8 cellular contexts compared by ENCODE assay signal in genomic region chr5:99032234-99033013, GRCh38.
A peak's percentile ranks its signal among the peaks of the same experiment; 100 is the strongest.
DNase-seq lines count a peak whose midpoint lies in the region; ATAC-seq, FAIRE-seq and TF ChIP-seq lines count a peak whose summit lies in the region.

No MANE protein-coding gene starts in this region.

- H3K9me3 ChIP-seq in small intestine (ENCODE audit: control insufficient read depth, low read depth), result no peaks in the 10 kb centered on the region

- peak; percentile 81 for DNase-seq in EL
- peak; percentile 77 for DNase-seq in HT1080 (ENCODE audit: low read depth)
- peak; percentile 83 for DNase-seq in RWPE1 (ENCODE audit: low spot score)
- DNase-seq in cardiac fibroblast (ENCODE audit: low read depth in 2 of 2), result peak; percentile 90
- DNase-seq in small intestine, result peak; percentile 82
- DNase-seq in activated CD8-positive, alpha-beta memory T cell treated with anti-CD3 and anti-CD28 coated beads, Interleukin-2, amount 50 U/mL, for 48 hours, result no peak

- H3K4me1 ChIP-seq in small intestine (ENCODE audit: control insufficient read depth in 2 of 2, insufficient read depth in 1 of 2, low read depth in 1 of 2, low read length in 1 of 2), result peaks cover 0 to 7% of the 10 kb centered on the region in 2 donors

- TF ChIP-seq CTCF in RWPE1 (conservative IDR thresholded peaks at IDR 0.05; ENCODE audit: low read depth) (peak; percentile 91), cardiac fibroblast (IDR thresholded peaks at IDR 0.05; ENCODE audit: low read depth, low read length) (peak; percentile 77)

- H3K36me3 ChIP-seq in small intestine (ENCODE audit: control insufficient read depth in 2 of 2, insufficient read depth in 2 of 2, low read length in 2 of 2), result no peaks in the 10 kb centered on the region

- ATAC-seq in GM21390 (IDR thresholded peaks at IDR 0.05; ENCODE audit: unreplicated experiment), result peak; percentile 35

- POLR2A ChIA-PET in RWPE1 (lab: Yijun Ruan, JAX; ENCODE audit: low non-redundant PET), result no interaction called here

- H3K27me3 ChIP-seq in small intestine (ENCODE audit: control insufficient read depth in 2 of 2, insufficient read depth in 2 of 2, low read length in 2 of 2), result no peaks in the 10 kb centered on the region

- CTCF ChIA-PET in RWPE1 (lab: Yijun Ruan, JAX), result interaction anchor here (0.6 to 2.1 kb wide), 15 partner anchors 9 to 451 kb away, joined by 3 to 13 read pairs (median 3); partner anchors contain the start of gene CHD1

- WGBS in small intestine, 3 donors, result 38 to 47% (median 43%) methylated on average over 7 of the region's 7 CpGs

- H3K27ac ChIP-seq in RWPE1 (no peak overlapping the region), small intestine (ENCODE audit: low read depth in 1 of 2, low read length in 1 of 2) (peak overlapping the region; percentile 88 to 90)

- FAIRE-seq in islet of Langerhans (lab: Jason Lieb, UNC) (peak; percentile 96), small intestine (lab: Jason Lieb, UNC) (no peak)

- H3K4me3 ChIP-seq in cardiac fibroblast (replicated peaks in 1 of 2; ENCODE audit: low read depth in 2 of 2, low read length in 2 of 2), result no peak overlapping the region
- peak overlapping the region in 1 of 2 donors; percentile 44 for H3K4me3 ChIP-seq in small intestine (ENCODE audit: low read depth in 1 of 2, low read length in 2 of 2)
